Comparison of ENCODE assay signal across 9 cellular contexts in genomic region chr11:113401718-113402117, GRCh38. TPM values are rescaled to one million over a fixed set of nuclear protein-coding genes. Genes with fewer than 3 reads are reported as not detected.
A peak's percentile ranks its signal among the peaks of the same experiment; 100 is the strongest.
DNase-seq lines count a peak whose midpoint lies in the region; ATAC-seq lines count a peak whose summit lies in the region.
"Had no signal": no experiment of that assay in that cellular context is flagged by ENCODE, and none has a peak within 500 bp of the region (broad histone marks: within the 10 kb centered on the region; RNA-seq: fewer than 3 reads in every experiment).

No MANE protein-coding gene starts in this region.

- H3K23ac ChIP-seq in neuronal stem cell (ENCODE audit: low read depth, low read length, poor library complexity) = no peak overlapping the region

- no peaks in the 10 kb centered on the region for H3K36me3 ChIP-seq in neuronal stem cell (replicated peaks in 1 of 2; ENCODE audit: control insufficient read depth in 2 of 2, insufficient read depth in 2 of 2, low read length in 2 of 2)

- DNase-seq in Daoy (ENCODE audit: low read depth) = peak; percentile 70
- DNase-seq in NCI-H2171 treated with DMSO at 0.1 percent for 48 hours (lab: John Stamatoyannopoulos, UW) = peak; percentile 85
- DNase-seq in dedifferentiated amniotic fluid mesenchymal stem cell (ENCODE audit: extremely low spot score) = peak; percentile 15
- DNase-seq in neuronal stem cell (ENCODE audit: low spot score) = no peak
- no peak for DNase-seq in OCI-M1 (lab: John Stamatoyannopoulos, UW)
- no peak for DNase-seq in stimulated activated CD4-positive, alpha-beta T cell treated with anti-CD3 and anti-CD28 coated beads, Interleukin-4, amount 100 ng/mL, for 24 hours
- DNase-seq: stimulated activated CD4-positive, alpha-beta T cell treated with anti-CD3 and anti-CD28 coated beads, Interleukin-4, amount 100 ng/mL, for 1 hour had no signal

- no peak overlapping the region for H3K27ac ChIP-seq in neuronal stem cell (replicated peaks; ENCODE audit: low read length)

- no peaks in the 10 kb centered on the region for H3K9me3 ChIP-seq in neuronal stem cell (replicated peaks in 1 of 2; ENCODE audit: control insufficient read depth in 2 of 2, insufficient read depth in 1 of 2, low read depth in 1 of 2, low read length in 2 of 2)

- H3K9ac ChIP-seq in neuronal stem cell (ENCODE audit: low read depth, low read length, poor library complexity) = no peak overlapping the region

- no peak overlapping the region for H2BK15ac ChIP-seq in neuronal stem cell (ENCODE audit: low read length)

- H3K4me2 ChIP-seq in neuronal stem cell (ENCODE audit: insufficient read depth, low read length, poor library complexity, severe bottlenecking) = no peak overlapping the region

- no peak overlapping the region for H2AK5ac ChIP-seq in neuronal stem cell (ENCODE audit: low read depth, low read length)

- H3K4me1 ChIP-seq in neuronal stem cell (ENCODE audit: control insufficient read depth in 2 of 2, insufficient read depth in 1 of 2, low read depth in 1 of 2, low read length in 2 of 2) = no peaks in the 10 kb centered on the region

- H2AFZ ChIP-seq in neuronal stem cell (ENCODE audit: low read length) = no peak overlapping the region

- peaks cover 0 to 35% (median 0%) of the 10 kb centered on the region in 3 experiments for H3K27me3 ChIP-seq in neuronal stem cell (ENCODE audit: control insufficient read depth in 3 of 3, insufficient read depth in 3 of 3, low read depth in 1 of 3, low read length in 3 of 3)

- no CpG with 5 or more reads among the region's 2 CpGs for WGBS in neuronal stem cell (ENCODE audit: extremely low coverage in 2 of 2, insufficient read length in 2 of 2, insufficient replicate concordance in 1 of 2), 2 donors

- no peak overlapping the region for H3K4ac ChIP-seq in neuronal stem cell (ENCODE audit: low read length)

- H2BK12ac ChIP-seq in neuronal stem cell (ENCODE audit: low read length) = no peak overlapping the region

- no peak for ATAC-seq in GM18520 (IDR thresholded peaks at IDR 0.05; ENCODE audit: unreplicated experiment)
- ATAC-seq in HG02798 (IDR thresholded peaks at IDR 0.05; ENCODE audit: poor library complexity, unreplicated experiment) = no peak

- H3K18ac ChIP-seq in neuronal stem cell (ENCODE audit: low read length) = peak overlapping the region; percentile 2

- no peak overlapping the region for H4K8ac ChIP-seq in neuronal stem cell (ENCODE audit: low read depth, low read length)

- no peak overlapping the region for H4K91ac ChIP-seq in neuronal stem cell (ENCODE audit: low read depth, low read length, poor library complexity)

- no peak overlapping the region for H2BK5ac ChIP-seq in neuronal stem cell (ENCODE audit: low read length)

- H3K14ac ChIP-seq in neuronal stem cell (ENCODE audit: low read length) = no peak overlapping the region

- no peak overlapping the region for H2BK120ac ChIP-seq in neuronal stem cell (ENCODE audit: low read depth, low read length)

- no peak overlapping the region for H3K4me3 ChIP-seq in neuronal stem cell (ENCODE audit: low read length in 2 of 2)

- no peaks in the 10 kb centered on the region for H3K79me1 ChIP-seq in neuronal stem cell (ENCODE audit: low read depth, low read length)

RNA-seq across cellular contexts. Expression of gene ANKK1, which starts 14.1 kb away (rescaled TPM):
- total RNA-seq in Daoy (2014; rRNA removed; shearing (Covaris generic)) = 0.06 TPM in 1 of 2 replicates, not detected in the other
- 0.13 TPM for polyA plus RNA-seq in neuronal stem cell (2013, experiment 1 of 2)
- 0.08 TPM for polyA plus RNA-seq in neuronal stem cell (2013, experiment 2 of 2)

Comparison
In these comparisons a context has a peak if more than half of its experiments do, and no peak if none do; other contexts are left out.
1. DNase-seq: peak in Daoy (single experiment), NCI-H2171 treated with DMSO at 0.1 percent for 48 hours (single experiment) and dedifferentiated amniotic fluid mesenchymal stem cell (single experiment); none in neuronal stem cell (single experiment), OCI-M1 (single experiment) and stimulated activated CD4-positive, alpha-beta T cell treated with anti-CD3 and anti-CD28 coated beads, Interleukin-4, amount 100 ng/mL, for 24 hours (single experiment).